ENCODE assay signal across 17 cellular contexts in the genomic region with DNA sequence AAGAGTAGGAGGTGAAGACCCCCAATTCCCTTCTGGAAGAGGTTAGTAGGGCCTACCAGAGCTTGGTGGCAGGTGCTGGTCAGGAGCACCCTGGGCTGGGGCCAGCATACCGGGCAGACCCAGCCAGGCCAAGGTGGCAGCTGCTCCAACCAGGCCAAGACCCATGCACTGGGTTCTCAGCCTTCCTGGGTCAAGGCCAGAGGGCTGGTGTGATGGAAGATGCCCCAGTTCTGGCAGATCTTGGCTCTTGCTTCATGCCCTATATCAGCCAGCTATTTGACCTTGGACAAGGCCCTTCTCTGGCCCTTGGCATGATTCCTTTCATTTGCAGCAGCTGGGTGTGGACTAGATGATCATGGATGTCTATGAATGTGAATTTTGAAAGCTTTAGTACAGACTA. TPM values are rescaled to one million over a fixed set of nuclear protein-coding genes. Genes with fewer than 3 reads are reported as not detected.
DNase-seq lines count a peak whose midpoint lies in the region; ATAC-seq and TF ChIP-seq lines count a peak whose summit lies in the region.
"Had no signal": no experiment of that assay in that cellular context is flagged by ENCODE, and none has a peak within 500 bp of the region (broad histone marks: within the 10 kb centered on the region; RNA-seq: fewer than 3 reads in every experiment).

No MANE protein-coding gene starts in this region.

- ATAC-seq in left cardiac atrium = peak; percentile 83 to 91
- ATAC-seq in psoas muscle = peak; percentile 85 to 95 (median 94)
- ATAC-seq: A549, GM23338, HCT116, K562 had no signal

- no peak for TF ChIP-seq POLR2A in lower leg skin (IDR thresholded peaks at IDR 0.05)

- no peak overlapping the region for H3K27ac Mint-ChIP-seq in chondrocyte (ENCODE audit: unreplicated experiment)
- H3K27ac Mint-ChIP-seq: GM23338 had no signal

- TF ChIP-seq CTCF in psoas muscle (IDR thresholded peaks at IDR 0.05) (no peak), lower leg skin (IDR thresholded peaks at IDR 0.05) (no peak), chondrocyte (IDR thresholded peaks at IDR 0.05) (no peak)

- peaks cover 0 to 66% (median 52%) of the 10 kb centered on the region in 10 experiments; a peak in 16 of 20 replicates for H3K4me1 ChIP-seq in BLaER1 treated with 17β-estradiol and CSF1 and Interleukin-3, amounts not matched to agents 10 nM and 100 nM
- H3K4me1 ChIP-seq in psoas muscle = peaks cover 49% of the 10 kb centered on the region
- H3K4me1 ChIP-seq: A549 had no signal

- H3K27me3 Mint-ChIP-seq in chondrocyte (ENCODE audit: low read depth) = no peaks in the 10 kb centered on the region

- H3K36me3 Mint-ChIP-seq in chondrocyte (ENCODE audit: low read depth) = peaks cover 2% of the 10 kb centered on the region

- peaks cover 13 to 44% (median 35%) of the 10 kb centered on the region in 11 experiments for H3K9me3 ChIP-seq in BLaER1 treated with 17β-estradiol and CSF1 and Interleukin-3, amounts not matched to agents 10 nM and 100 nM (replicated peaks in 1 of 11)
- no peaks in the 10 kb centered on the region for H3K9me3 ChIP-seq in psoas muscle
- H3K9me3 ChIP-seq: A549 had no signal

- peaks cover 20% of the 10 kb centered on the region for H3K4me1 Mint-ChIP-seq in chondrocyte (ENCODE audit: low read depth)

- DNase-seq in left cardiac atrium (peak; percentile 33), psoas muscle (peak; percentile 52 to 87), lower leg skin (ENCODE audit: low spot score in 2 of 2) (no peak), NCI-H1048 (lab: John Stamatoyannopoulos, UW) (no peak), chondrocyte (ENCODE audit: low spot score) (no peak)
- DNase-seq: DMS79, NCI-H1417, NCI-H187, NCI-H2227 treated with DMSO at 0.1 percent for 48 hours, NCI-H510A treated with DMSO at 0.1 percent for 48 hours had no signal

- intact Hi-C loops in left cardiac atrium (cut with DNase I) = no loop called here
- intact Hi-C loops in psoas muscle (cut with DNase I) = loop anchor here (2.0 to 5.0 kb wide), 2 partner anchors 24 to 57 kb away; partner anchors contain the start of gene PRKCE (in 1 of the 2)
- intact Hi-C loops in lower leg skin (cut with DNase I; ENCODE audit: low total_unique reads) = no loop called here

- H3K36me3 ChIP-seq in BLaER1 treated with 17β-estradiol and CSF1 and Interleukin-3, amounts not matched to agents 10 nM and 100 nM = peaks cover 12 to 100% (median 96%) of the 10 kb centered on the region in 11 experiments; a peak in 21 of 22 replicates
- H3K36me3 ChIP-seq in psoas muscle (ENCODE audit: insufficient read depth in 1 of 2, low read depth in 1 of 2) = no peaks in the 10 kb centered on the region

- H3K27ac ChIP-seq in BLaER1 treated with 17β-estradiol and CSF1 and Interleukin-3, amounts not matched to agents 10 nM and 100 nM = no peak overlapping the region; a peak in 1 of 22 replicates
- H3K27ac ChIP-seq in angular gyrus (ENCODE audit: low read depth, low read length) (peak overlapping the region; percentile 14), psoas muscle (peak overlapping the region; percentile 55)
- H3K27ac ChIP-seq: A549, C4-2B had no signal

- 33 to 36% (median 35%) methylated on average over 1 of the region's 1 CpG for WGBS in psoas muscle, 3 donors
- WGBS in lower leg skin, 2 donors = 83 to 86% methylated on average over 1 of the region's 1 CpG

- H3K4me2 ChIP-seq in BLaER1 treated with 17β-estradiol and CSF1 and Interleukin-3, amounts not matched to agents 10 nM and 100 nM = peak overlapping the region in 7 of 11 experiments; percentile 2 to 55 (median 20); a peak in 9 of 22 replicates
- H3K4me2 ChIP-seq: A549, GM23338 had no signal

- no peaks in the 10 kb centered on the region for H3K9me3 Mint-ChIP-seq in chondrocyte (ENCODE audit: low read depth)

- peaks cover 0 to 99% (median 69%) of the 10 kb centered on the region in 11 experiments; a peak in 14 of 22 replicates for H4K20me1 ChIP-seq in BLaER1 treated with 17β-estradiol and CSF1 and Interleukin-3, amounts not matched to agents 10 nM and 100 nM

- no peak overlapping the region for H3K4me3 Mint-ChIP-seq in chondrocyte (ENCODE audit: unreplicated experiment)
- H3K4me3 Mint-ChIP-seq: GM23338 had no signal

- no peaks in the 10 kb centered on the region for H3K27me3 ChIP-seq in BLaER1 treated with 17β-estradiol and CSF1 and Interleukin-3, amounts not matched to agents 10 nM and 100 nM
- no peaks in the 10 kb centered on the region for H3K27me3 ChIP-seq in psoas muscle (ENCODE audit: insufficient read depth in 3 of 3, low read length in 2 of 3)

- H3K4me3 ChIP-seq in BLaER1 treated with 17β-estradiol and CSF1 and Interleukin-3, amounts not matched to agents 10 nM and 100 nM = no peak overlapping the region
- H3K4me3 ChIP-seq in psoas muscle (no peak overlapping the region), lower leg skin (ENCODE audit: low read depth, poor library complexity, severe bottlenecking) (no peak overlapping the region)
- H3K4me3 ChIP-seq: A549, GM23338, K562 had no signal

- H3K9ac ChIP-seq in BLaER1 treated with 17β-estradiol and CSF1 and Interleukin-3, amounts not matched to agents 10 nM and 100 nM = no peak overlapping the region

RNA-seq across cellular contexts. Expression of gene PRKCE, which starts 57.7 kb away (rescaled TPM):
- total RNA-seq in left cardiac atrium (10 to 100 TPM; 17.9 to 24.8 TPM), psoas muscle (10 to 100 TPM; 16.1 to 22.8 (median 20.0) TPM), lower leg skin (10 to 100 TPM in 1 of 4 donors, 1 to 10 TPM in 3; 3.5 to 10.3 (median 6.1) TPM), chondrocyte (8.6 to 12.0 TPM (median 9.6 TPM) in 3 replicates)
- polyA plus RNA-seq in psoas muscle = 1 to 10 TPM; 3.0 to 5.4 (median 4.4) TPM

Comparison
In these comparisons a context has a peak if more than half of its experiments do, and no peak if none do; other contexts are left out.
1. H3K27ac ChIP-seq: peak in angular gyrus (single experiment) and psoas muscle (single experiment); none in BLaER1 treated with 17β-estradiol and CSF1 and Interleukin-3, amounts not matched to agents 10 nM and 100 nM (0 of 11).
2. DNase-seq: peak in left cardiac atrium (single experiment) and psoas muscle (2 of 2); none in lower leg skin (0 of 2), NCI-H1048 (single experiment) and chondrocyte (single experiment).
3. intact Hi-C loops: an anchor here in psoas muscle (2.0 to 5.0 kb wide); none called in left cardiac atrium and lower leg skin.